ENCODE assay signal across 18 cellular contexts in the genomic region with DNA sequence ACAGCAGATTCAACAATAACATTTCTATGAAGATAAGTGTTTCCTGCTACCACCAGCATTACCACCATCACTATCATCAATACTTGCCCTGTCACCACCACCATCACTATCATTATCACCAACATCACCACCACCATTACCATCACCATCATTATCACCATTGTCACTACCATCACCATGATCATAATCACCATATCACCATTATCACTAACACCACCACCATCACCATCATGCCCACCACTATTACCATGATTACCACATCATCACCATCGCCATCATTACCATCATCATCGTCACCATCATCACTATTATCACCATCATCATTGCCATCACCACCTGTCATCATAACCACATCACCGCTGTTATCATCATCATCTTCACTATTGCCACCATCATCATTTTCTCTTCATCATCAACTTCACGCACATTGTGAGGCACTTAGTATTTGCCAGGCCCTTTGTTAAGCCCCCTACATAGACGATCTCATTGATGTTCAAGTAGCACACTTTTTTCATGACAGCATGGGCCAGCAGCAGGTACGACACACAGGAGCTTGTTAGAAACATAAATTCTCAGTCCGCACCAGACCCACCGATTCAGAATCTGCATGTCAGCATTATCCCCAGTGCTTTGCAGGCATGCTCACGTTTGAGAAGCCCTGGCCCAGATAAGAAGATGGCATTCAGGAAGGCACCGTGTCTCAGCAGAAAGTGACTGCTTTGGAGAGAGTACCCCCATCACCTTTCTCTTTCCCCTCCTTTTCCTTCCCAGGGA.
"Had no signal": no experiment of that assay in that cellular context is flagged by ENCODE, and none has a peak within 500 bp of the region (broad histone marks: within the 10 kb centered on the region; RNA-seq: fewer than 3 reads in every experiment).

No MANE protein-coding gene starts in this region.

- FAIRE-seq: endothelial cell of umbilical vein had no signal

- H3K4me3 Mint-ChIP-seq: activated CD8-positive, alpha-beta T cell treated with anti-CD3 and anti-CD28 coated beads for 36 hours; activated naive CD8-positive, alpha-beta T cell treated with anti-CD3 and anti-CD28 coated beads, Interleukin-2, amount 50 U/mL, for 24 hours; memory B cell had no signal

- H3K4me1 ChIP-seq: stomach, thyroid gland, vagina had no signal

- H3K27ac Mint-ChIP-seq: activated CD8-positive, alpha-beta T cell treated with anti-CD3 and anti-CD28 coated beads for 36 hours; activated naive CD8-positive, alpha-beta T cell treated with anti-CD3 and anti-CD28 coated beads, Interleukin-2, amount 50 U/mL, for 24 hours; memory B cell had no signal

- H3K9me3 ChIP-seq: gastroesophageal sphincter, ovary, stomach, thyroid gland, vagina had no signal

- H3K4me3 ChIP-seq: coronary artery, gastroesophageal sphincter, ovary, stomach, thyroid gland, vagina had no signal

- H3K27me3 ChIP-seq: ovary, thyroid gland, vagina had no signal

- H3K36me3 Mint-ChIP-seq: memory B cell had no signal

- H3K27me3 Mint-ChIP-seq: activated naive CD8-positive, alpha-beta T cell treated with anti-CD3 and anti-CD28 coated beads, Interleukin-2, amount 50 U/mL, for 24 hours had no signal

- ATAC-seq: activated CD8-positive, alpha-beta T cell treated with anti-CD3 and anti-CD28 coated beads for 36 hours; activated naive CD8-positive, alpha-beta T cell treated with anti-CD3 and anti-CD28 coated beads, Interleukin-2, amount 50 U/mL, for 24 hours; gastroesophageal sphincter; left lobe of liver had no signal

- H3K36me3 ChIP-seq: gastroesophageal sphincter, ovary, stomach, thyroid gland, vagina, WERI-Rb-1 had no signal

- H3K27ac ChIP-seq: coronary artery, gastroesophageal sphincter, stomach, thyroid gland, vagina, WERI-Rb-1 had no signal

- H3K4me1 Mint-ChIP-seq: activated naive CD8-positive, alpha-beta T cell treated with anti-CD3 and anti-CD28 coated beads, Interleukin-2, amount 50 U/mL, for 24 hours had no signal

- DNase-seq: activated CD4-positive, alpha-beta T cell treated with anti-CD3 and anti-CD28 coated beads for 4 hours; activated CD8-positive, alpha-beta memory T cell treated with anti-CD3 and anti-CD28 coated beads, Interleukin-2, amount 50 U/mL, for 48 hours; activated CD8-positive, alpha-beta T cell treated with anti-CD3 and anti-CD28 coated beads for 36 hours; activated naive CD8-positive, alpha-beta T cell treated with anti-CD3 and anti-CD28 coated beads, Interleukin-2, amount 50 U/mL, for 24 hours; caudate nucleus; effector CD4-positive, alpha-beta T cell; islet precursor cell; ovary; stimulated activated CD4-positive, alpha-beta T cell treated with anti-CD3 and anti-CD28 coated beads, Interleukin-4, amount 100 ng/mL, for 4 hours; stomach; thyroid gland; WERI-Rb-1 had no signal

- H3K9me3 Mint-ChIP-seq: activated CD8-positive, alpha-beta T cell treated with anti-CD3 and anti-CD28 coated beads for 36 hours; activated naive CD8-positive, alpha-beta T cell treated with anti-CD3 and anti-CD28 coated beads, Interleukin-2, amount 50 U/mL, for 24 hours; memory B cell had no signal
